ENCODE assay signal across 3 cellular contexts in genomic region chr5:53597894-53598293, GRCh38.
"Had no signal": no experiment of that assay in that cellular context is flagged by ENCODE, and none has a peak within 500 bp of the region (broad histone marks: within the 10 kb centered on the region; RNA-seq: fewer than 3 reads in every experiment).

No MANE protein-coding gene starts in this region.

- DNase-seq: GDM1, GF-D8 had no signal

- ATAC-seq: GM12878 had no signal

- H3K4me3 ChIP-seq: GM12878 had no signal
